ENCODE assay signal across 1 cellular context in genomic region chr17:14471052-14471451, GRCh38.
TF ChIP-seq lines count a peak whose summit lies in the region.

No MANE protein-coding gene starts in this region.

TF ChIP-seq in A549, 52 proteins besides CTCF, POLR2A, EP300 and RAD21 (continued from another document):
- TF ChIP-seq, protein P1, sequence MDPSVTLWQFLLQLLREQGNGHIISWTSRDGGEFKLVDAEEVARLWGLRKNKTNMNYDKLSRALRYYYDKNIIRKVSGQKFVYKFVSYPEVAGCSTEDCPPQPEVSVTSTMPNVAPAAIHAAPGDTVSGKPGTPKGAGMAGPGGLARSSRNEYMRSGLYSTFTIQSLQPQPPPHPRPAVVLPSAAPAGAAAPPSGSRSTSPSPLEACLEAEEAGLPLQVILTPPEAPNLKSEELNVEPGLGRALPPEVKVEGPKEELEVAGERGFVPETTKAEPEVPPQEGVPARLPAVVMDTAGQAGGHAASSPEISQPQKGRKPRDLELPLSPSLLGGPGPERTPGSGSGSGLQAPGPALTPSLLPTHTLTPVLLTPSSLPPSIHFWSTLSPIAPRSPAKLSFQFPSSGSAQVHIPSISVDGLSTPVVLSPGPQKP (IDR thresholded peaks at IDR 0.05; ENCODE audit: low read depth, low read length) = no peak
